Comparison of ENCODE assay signal across 11 cellular contexts in genomic region chr12:122942609-122943008, GRCh38. TPM values are rescaled to one million over a fixed set of nuclear protein-coding genes. Genes with fewer than 3 reads are reported as not detected.
DNase-seq lines count a peak whose midpoint lies in the region; TF ChIP-seq lines count a peak whose summit lies in the region.
"Had no signal": no experiment of that assay in that cellular context is flagged by ENCODE, and none has a peak within 500 bp of the region (broad histone marks: within the 10 kb centered on the region; RNA-seq: fewer than 3 reads in every experiment).

No MANE protein-coding gene starts in this region.

- H3K27ac ChIP-seq in testis, result peak overlapping the region; percentile 29 to 61

- no peaks in the 10 kb centered on the region for H3K9me3 Mint-ChIP-seq in endothelial cell (ENCODE audit: unreplicated experiment)

- H3K4me1 ChIP-seq in testis, result peaks cover 16% of the 10 kb centered on the region

- H3K9me3 ChIP-seq in testis, result no peaks in the 10 kb centered on the region
- H3K9me3 ChIP-seq: tibial nerve had no signal

- WGBS in testis, 2 donors, result 93 to 100% methylated on average over 1 of the region's 1 CpG

- H3K27me3 ChIP-seq in testis, result no peaks in the 10 kb centered on the region
- H3K27me3 ChIP-seq: tibial nerve had no signal

- no peak overlapping the region for H3K4me3 Mint-ChIP-seq in endothelial cell (ENCODE audit: unreplicated experiment)

- no peak overlapping the region for H3K4me3 ChIP-seq in testis
- H3K4me3 ChIP-seq: tibial nerve had no signal

- intact Hi-C loops in testis (cut with DNase I; ENCODE audit: low total_unique reads), result no loop called here

- TF ChIP-seq CTCF in testis (IDR thresholded peaks at IDR 0.05) (no peak), endothelial cell (IDR thresholded peaks at IDR 0.05; ENCODE audit: unreplicated experiment) (no peak)

- peaks cover 7% of the 10 kb centered on the region for H3K4me1 Mint-ChIP-seq in endothelial cell (ENCODE audit: unreplicated experiment)

- no peaks in the 10 kb centered on the region for H3K27me3 Mint-ChIP-seq in endothelial cell (ENCODE audit: unreplicated experiment)

- TF ChIP-seq POLR2A in testis (IDR thresholded peaks at IDR 0.05), result no peak

- peaks cover 4% of the 10 kb centered on the region for H3K36me3 Mint-ChIP-seq in endothelial cell (ENCODE audit: low read depth, unreplicated experiment)

- DNase-seq in NCI-H2227 treated with DMSO at 0.1 percent for 48 hours (lab: John Stamatoyannopoulos, UW), result peak; percentile 4
- no peak for DNase-seq in NCI-H2227 (lab: John Stamatoyannopoulos, UW; ENCODE audit: unreplicated experiment)
- peak; percentile 24 for DNase-seq in RPMI8226
- DNase-seq in kidney tubule cell (ENCODE audit: low spot score), result peak; percentile 47
- DNase-seq in testis, result no peak
- DNase-seq in endothelial cell (ENCODE audit: low spot score), result no peak
- DNase-seq in GF-D8 (lab: John Stamatoyannopoulos, UW), result no peak
- DNase-seq in NCI-H510A (lab: John Stamatoyannopoulos, UW), result no peak
- DNase-seq: NCI-H1436 treated with DMSO at 0.1 percent for 48 hours, SW 1271 had no signal

- no peaks in the 10 kb centered on the region for H3K36me3 ChIP-seq in testis (ENCODE audit: low read depth, missing control alignments)

- H3K27ac Mint-ChIP-seq in endothelial cell (ENCODE audit: unreplicated experiment), result no peak overlapping the region

RNA-seq across cellular contexts. Expression of gene ABCB9, which starts 23.7 kb away (rescaled TPM):
- total RNA-seq in testis (10 to 100 TPM; 75.3 to 82.8 TPM), endothelial cell (ENCODE audit: unreplicated experiment) (10.9 TPM)
- 41.6 TPM for polyA plus RNA-seq in testis (ENCODE audit: insufficient read depth, low read depth, low replicate concordance)

RNA-seq across cellular contexts. Expression of gene OGFOD2, which starts 32.4 kb away (rescaled TPM):
- 10 to 100 TPM; 35.0 to 56.5 TPM for total RNA-seq in testis
- 47.2 TPM for polyA plus RNA-seq in testis (ENCODE audit: insufficient read depth, low read depth, low replicate concordance)
- 10.4 TPM for total RNA-seq in endothelial cell (ENCODE audit: unreplicated experiment)

RNA-seq across cellular contexts. Expression of gene ARL6IP4, which starts 37.9 kb away (rescaled TPM):
- total RNA-seq in testis (100 to 1,000 TPM; 169 to 190 TPM), endothelial cell (ENCODE audit: unreplicated experiment) (151 TPM)
- polyA plus RNA-seq in testis (ENCODE audit: insufficient read depth, low read depth, low replicate concordance), result 210 TPM

RNA-seq across cellular contexts. Expression of gene VPS37B, which starts 46.7 kb away (rescaled TPM):
- total RNA-seq in testis (10 to 100 TPM; 75.8 to 90.1 TPM), endothelial cell (ENCODE audit: unreplicated experiment) (13.8 TPM)
- 38.0 TPM for polyA plus RNA-seq in testis (ENCODE audit: insufficient read depth, low read depth, low replicate concordance)

Comparison
In these comparisons a context has a peak if more than half of its experiments do, and no peak if none do; other contexts are left out.
1. DNase-seq: peak in NCI-H2227 treated with DMSO at 0.1 percent for 48 hours (single experiment), RPMI8226 (single experiment) and kidney tubule cell (single experiment); none in NCI-H2227 (single experiment), testis (single experiment), endothelial cell (single experiment), GF-D8 (single experiment) and NCI-H510A (single experiment).